Comparison of ENCODE assay signal across 1 cellular context in the genomic region with DNA sequence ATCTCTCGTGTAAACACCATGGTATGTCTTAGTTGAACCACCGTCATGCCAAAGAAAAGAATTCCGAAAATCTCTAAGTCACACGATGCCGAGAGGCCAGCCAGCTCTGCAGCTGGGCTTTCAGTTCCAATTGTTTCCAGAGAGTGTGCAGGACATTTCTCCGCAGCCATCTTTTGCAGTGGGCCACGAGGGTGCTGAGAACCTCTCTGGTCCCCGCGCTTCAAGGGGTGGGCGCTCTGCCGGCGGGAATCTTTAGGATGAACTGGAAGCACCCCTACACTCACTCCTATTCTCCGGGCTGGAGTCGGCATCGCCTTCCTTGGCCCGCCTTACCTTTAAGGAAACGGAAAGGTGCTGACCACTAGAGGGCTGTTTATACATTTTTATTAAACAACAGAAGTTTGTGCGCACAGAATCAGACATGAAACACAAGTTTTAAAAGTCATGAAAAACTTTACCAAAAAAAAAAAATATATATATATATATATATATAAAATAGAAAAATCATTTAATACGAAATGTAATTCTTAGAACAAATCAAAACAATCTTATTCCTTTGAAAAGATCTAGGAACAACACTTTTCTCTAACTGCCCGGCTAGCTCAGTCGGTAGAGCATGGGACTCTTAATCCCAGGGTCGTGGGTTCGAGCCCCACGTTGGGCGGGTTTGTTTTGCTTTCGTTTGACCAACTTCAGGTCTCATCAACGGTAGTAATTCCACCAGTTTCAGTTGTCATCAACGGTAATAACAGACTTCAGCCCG.
TF ChIP-seq lines count a peak whose summit lies in the region.

No MANE protein-coding gene starts in this region.

TF ChIP-seq in K562, 482 proteins besides CTCF, POLR2A, EP300 and RAD21 (continued from another document and continues in another):
- TF ChIP-seq, protein P1, sequence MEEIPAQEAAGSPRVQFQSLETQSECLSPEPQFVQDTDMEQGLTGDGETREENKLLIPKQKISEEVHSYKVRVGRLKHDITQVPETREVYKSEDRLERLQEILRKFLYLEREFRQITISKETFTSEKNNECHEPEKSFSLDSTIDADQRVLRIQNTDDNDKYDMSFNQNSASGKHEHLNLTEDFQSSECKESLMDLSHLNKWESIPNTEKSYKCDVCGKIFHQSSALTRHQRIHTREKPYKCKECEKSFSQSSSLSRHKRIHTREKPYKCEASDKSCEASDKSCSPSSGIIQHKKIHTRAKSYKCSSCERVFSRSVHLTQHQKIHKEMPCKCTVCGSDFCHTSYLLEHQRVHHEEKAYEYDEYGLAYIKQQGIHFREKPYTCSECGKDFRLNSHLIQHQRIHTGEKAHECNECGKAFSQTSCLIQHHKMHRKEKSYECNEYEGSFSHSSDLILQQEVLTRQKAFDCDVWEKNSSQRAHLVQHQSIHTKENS (CRISPR knock-in tag; IDR thresholded peaks at IDR 0.05): no peak
- TF ChIP-seq NFIC (IDR thresholded peaks at IDR 0.05): peak; percentile 77
- TF ChIP-seq KAT2B (IDR thresholded peaks at IDR 0.05; ENCODE audit: low read depth, low read length): no peak
- TF ChIP-seq SNIP1 (IDR thresholded peaks at IDR 0.05; ENCODE audit: low read depth): no peak
- TF ChIP-seq NCOA4 (IDR thresholded peaks at IDR 0.05; ENCODE audit: partially characterized antibody): no peak
- TF ChIP-seq RAD51 (IDR thresholded peaks at IDR 0.05; ENCODE audit: borderline replicate concordance, low read depth): no peak
- TF ChIP-seq, protein P2, sequence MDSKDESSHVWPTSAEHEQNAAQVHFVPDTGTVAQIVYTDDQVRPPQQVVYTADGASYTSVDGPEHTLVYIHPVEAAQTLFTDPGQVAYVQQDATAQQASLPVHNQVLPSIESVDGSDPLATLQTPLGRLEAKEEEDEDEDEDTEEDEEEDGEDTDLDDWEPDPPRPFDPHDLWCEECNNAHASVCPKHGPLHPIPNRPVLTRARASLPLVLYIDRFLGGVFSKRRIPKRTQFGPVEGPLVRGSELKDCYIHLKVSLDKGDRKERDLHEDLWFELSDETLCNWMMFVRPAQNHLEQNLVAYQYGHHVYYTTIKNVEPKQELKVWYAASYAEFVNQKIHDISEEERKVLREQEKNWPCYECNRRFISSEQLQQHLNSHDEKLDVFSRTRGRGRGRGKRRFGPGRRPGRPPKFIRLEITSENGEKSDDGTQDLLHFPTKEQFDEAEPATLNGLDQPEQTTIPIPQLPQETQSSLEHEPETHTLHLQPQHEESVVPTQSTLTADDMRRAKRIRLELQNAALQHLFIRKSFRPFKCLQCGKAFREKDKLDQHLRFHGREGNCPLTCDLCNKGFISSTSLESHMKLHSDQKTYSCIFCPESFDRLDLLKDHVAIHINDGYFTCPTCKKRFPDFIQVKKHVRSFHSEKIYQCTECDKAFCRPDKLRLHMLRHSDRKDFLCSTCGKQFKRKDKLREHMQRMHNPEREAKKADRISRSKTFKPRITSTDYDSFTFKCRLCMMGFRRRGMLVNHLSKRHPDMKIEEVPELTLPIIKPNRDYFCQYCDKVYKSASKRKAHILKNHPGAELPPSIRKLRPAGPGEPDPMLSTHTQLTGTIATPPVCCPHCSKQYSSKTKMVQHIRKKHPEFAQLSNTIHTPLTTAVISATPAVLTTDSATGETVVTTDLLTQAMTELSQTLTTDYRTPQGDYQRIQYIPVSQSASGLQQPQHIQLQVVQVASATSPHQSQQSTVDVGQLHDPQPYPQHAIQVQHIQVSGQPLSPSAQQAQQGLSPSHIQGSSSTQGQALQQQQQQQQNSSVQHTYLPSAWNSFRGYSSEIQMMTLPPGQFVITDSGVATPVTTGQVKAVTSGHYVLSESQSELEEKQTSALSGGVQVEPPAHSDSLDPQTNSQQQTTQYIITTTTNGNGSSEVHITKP (IDR thresholded peaks at IDR 0.05; ENCODE audit: partially characterized antibody): no peak
- no peak for TF ChIP-seq HDAC3 (IDR thresholded peaks at IDR 0.05; ENCODE audit: borderline replicate concordance, partially characterized antibody)
- TF ChIP-seq ZFX (CRISPR knock-in tag; IDR thresholded peaks at IDR 0.05): no peak
- no peak for TF ChIP-seq XRCC4 (IDR thresholded peaks at IDR 0.05; ENCODE audit: extremely low read depth, insufficient read depth, insufficient read length)
- TF ChIP-seq POLR2G (IDR thresholded peaks at IDR 0.05; ENCODE audit: low read depth, low read length): no peak
- no peak for TF ChIP-seq GATAD2B (IDR thresholded peaks at IDR 0.05; ENCODE audit: borderline replicate concordance)
- peak; percentile 55 for TF ChIP-seq POLR3G (IDR thresholded peaks at IDR 0.05; ENCODE audit: extremely low read depth, insufficient read length, insufficient replicate concordance)
- peak; percentile 98 for TF ChIP-seq BRD9 (IDR thresholded peaks at IDR 0.05; ENCODE audit: low read depth, partially characterized antibody)
- TF ChIP-seq, protein P3, sequence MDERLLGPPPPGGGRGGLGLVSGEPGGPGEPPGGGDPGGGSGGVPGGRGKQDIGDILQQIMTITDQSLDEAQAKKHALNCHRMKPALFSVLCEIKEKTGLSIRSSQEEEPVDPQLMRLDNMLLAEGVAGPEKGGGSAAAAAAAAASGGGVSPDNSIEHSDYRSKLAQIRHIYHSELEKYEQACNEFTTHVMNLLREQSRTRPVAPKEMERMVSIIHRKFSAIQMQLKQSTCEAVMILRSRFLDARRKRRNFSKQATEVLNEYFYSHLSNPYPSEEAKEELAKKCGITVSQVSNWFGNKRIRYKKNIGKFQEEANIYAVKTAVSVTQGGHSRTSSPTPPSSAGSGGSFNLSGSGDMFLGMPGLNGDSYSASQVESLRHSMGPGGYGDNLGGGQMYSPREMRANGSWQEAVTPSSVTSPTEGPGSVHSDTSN (CRISPR knock-in tag; IDR thresholded peaks at IDR 0.05; ENCODE audit: low read depth): no peak
- TF ChIP-seq, protein P3 (tag; conservative IDR thresholded peaks at IDR 0.05; ENCODE audit: low read depth): no peak
- no peak for TF ChIP-seq HDAC6 (IDR thresholded peaks at IDR 0.05; ENCODE audit: low read depth, low read length)
- TF ChIP-seq FUS (optimal IDR thresholded peaks at IDR 0.05; ENCODE audit: low read depth, low read length): no peak
- TF ChIP-seq, protein P4, sequence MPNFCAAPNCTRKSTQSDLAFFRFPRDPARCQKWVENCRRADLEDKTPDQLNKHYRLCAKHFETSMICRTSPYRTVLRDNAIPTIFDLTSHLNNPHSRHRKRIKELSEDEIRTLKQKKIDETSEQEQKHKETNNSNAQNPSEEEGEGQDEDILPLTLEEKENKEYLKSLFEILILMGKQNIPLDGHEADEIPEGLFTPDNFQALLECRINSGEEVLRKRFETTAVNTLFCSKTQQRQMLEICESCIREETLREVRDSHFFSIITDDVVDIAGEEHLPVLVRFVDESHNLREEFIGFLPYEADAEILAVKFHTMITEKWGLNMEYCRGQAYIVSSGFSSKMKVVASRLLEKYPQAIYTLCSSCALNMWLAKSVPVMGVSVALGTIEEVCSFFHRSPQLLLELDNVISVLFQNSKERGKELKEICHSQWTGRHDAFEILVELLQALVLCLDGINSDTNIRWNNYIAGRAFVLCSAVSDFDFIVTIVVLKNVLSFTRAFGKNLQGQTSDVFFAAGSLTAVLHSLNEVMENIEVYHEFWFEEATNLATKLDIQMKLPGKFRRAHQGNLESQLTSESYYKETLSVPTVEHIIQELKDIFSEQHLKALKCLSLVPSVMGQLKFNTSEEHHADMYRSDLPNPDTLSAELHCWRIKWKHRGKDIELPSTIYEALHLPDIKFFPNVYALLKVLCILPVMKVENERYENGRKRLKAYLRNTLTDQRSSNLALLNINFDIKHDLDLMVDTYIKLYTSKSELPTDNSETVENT (CRISPR knock-in tag; IDR thresholded peaks at IDR 0.05): no peak
- TF ChIP-seq ZNF354B (CRISPR knock-in tag; IDR thresholded peaks at IDR 0.05): no peak
- TF ChIP-seq SP1 (CRISPR knock-in tag; IDR thresholded peaks at IDR 0.05): peak; percentile 51; the same call in 1 of the 2 replicates
- no peak for TF ChIP-seq HIVEP1 (CRISPR knock-in tag; IDR thresholded peaks at IDR 0.05)
- TF ChIP-seq ETS2 (tag; IDR thresholded peaks at IDR 0.05; ENCODE audit: borderline replicate concordance, poor library complexity, severe bottlenecking): no peak
- TF ChIP-seq, protein P5, sequence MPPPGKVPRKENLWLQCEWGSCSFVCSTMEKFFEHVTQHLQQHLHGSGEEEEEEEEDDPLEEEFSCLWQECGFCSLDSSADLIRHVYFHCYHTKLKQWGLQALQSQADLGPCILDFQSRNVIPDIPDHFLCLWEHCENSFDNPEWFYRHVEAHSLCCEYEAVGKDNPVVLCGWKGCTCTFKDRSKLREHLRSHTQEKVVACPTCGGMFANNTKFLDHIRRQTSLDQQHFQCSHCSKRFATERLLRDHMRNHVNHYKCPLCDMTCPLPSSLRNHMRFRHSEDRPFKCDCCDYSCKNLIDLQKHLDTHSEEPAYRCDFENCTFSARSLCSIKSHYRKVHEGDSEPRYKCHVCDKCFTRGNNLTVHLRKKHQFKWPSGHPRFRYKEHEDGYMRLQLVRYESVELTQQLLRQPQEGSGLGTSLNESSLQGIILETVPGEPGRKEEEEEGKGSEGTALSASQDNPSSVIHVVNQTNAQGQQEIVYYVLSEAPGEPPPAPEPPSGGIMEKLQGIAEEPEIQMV (tag; conservative IDR thresholded peaks at IDR 0.05; ENCODE audit: low read depth): no peak
- TF ChIP-seq, protein P6, sequence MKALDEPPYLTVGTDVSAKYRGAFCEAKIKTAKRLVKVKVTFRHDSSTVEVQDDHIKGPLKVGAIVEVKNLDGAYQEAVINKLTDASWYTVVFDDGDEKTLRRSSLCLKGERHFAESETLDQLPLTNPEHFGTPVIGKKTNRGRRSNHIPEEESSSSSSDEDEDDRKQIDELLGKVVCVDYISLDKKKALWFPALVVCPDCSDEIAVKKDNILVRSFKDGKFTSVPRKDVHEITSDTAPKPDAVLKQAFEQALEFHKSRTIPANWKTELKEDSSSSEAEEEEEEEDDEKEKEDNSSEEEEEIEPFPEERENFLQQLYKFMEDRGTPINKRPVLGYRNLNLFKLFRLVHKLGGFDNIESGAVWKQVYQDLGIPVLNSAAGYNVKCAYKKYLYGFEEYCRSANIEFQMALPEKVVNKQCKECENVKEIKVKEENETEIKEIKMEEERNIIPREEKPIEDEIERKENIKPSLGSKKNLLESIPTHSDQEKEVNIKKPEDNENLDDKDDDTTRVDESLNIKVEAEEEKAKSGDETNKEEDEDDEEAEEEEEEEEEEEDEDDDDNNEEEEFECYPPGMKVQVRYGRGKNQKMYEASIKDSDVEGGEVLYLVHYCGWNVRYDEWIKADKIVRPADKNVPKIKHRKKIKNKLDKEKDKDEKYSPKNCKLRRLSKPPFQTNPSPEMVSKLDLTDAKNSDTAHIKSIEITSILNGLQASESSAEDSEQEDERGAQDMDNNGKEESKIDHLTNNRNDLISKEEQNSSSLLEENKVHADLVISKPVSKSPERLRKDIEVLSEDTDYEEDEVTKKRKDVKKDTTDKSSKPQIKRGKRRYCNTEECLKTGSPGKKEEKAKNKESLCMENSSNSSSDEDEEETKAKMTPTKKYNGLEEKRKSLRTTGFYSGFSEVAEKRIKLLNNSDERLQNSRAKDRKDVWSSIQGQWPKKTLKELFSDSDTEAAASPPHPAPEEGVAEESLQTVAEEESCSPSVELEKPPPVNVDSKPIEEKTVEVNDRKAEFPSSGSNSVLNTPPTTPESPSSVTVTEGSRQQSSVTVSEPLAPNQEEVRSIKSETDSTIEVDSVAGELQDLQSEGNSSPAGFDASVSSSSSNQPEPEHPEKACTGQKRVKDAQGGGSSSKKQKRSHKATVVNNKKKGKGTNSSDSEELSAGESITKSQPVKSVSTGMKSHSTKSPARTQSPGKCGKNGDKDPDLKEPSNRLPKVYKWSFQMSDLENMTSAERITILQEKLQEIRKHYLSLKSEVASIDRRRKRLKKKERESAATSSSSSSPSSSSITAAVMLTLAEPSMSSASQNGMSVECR (CRISPR knock-in tag; IDR thresholded peaks at IDR 0.05): no peak
- TF ChIP-seq, protein P7, sequence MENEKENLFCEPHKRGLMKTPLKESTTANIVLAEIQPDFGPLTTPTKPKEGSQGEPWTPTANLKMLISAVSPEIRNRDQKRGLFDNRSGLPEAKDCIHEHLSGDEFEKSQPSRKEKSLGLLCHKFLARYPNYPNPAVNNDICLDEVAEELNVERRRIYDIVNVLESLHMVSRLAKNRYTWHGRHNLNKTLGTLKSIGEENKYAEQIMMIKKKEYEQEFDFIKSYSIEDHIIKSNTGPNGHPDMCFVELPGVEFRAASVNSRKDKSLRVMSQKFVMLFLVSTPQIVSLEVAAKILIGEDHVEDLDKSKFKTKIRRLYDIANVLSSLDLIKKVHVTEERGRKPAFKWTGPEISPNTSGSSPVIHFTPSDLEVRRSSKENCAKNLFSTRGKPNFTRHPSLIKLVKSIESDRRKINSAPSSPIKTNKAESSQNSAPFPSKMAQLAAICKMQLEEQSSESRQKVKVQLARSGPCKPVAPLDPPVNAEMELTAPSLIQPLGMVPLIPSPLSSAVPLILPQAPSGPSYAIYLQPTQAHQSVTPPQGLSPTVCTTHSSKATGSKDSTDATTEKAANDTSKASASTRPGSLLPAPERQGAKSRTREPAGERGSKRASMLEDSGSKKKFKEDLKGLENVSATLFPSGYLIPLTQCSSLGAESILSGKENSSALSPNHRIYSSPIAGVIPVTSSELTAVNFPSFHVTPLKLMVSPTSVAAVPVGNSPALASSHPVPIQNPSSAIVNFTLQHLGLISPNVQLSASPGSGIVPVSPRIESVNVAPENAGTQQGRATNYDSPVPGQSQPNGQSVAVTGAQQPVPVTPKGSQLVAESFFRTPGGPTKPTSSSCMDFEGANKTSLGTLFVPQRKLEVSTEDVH (IDR thresholded peaks at IDR 0.05; ENCODE audit: low read depth, partially characterized antibody): no peak
- TF ChIP-seq, protein P8, sequence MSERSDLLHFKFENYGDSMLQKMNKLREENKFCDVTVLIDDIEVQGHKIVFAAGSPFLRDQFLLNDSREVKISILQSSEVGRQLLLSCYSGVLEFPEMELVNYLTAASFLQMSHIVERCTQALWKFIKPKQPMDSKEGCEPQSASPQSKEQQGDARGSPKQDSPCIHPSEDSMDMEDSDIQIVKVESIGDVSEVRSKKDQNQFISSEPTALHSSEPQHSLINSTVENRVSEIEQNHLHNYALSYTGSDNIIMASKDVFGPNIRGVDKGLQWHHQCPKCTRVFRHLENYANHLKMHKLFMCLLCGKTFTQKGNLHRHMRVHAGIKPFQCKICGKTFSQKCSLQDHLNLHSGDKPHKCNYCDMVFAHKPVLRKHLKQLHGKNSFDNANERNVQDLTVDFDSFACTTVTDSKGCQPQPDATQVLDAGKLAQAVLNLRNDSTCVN (CRISPR knock-in tag; IDR thresholded peaks at IDR 0.05): no peak
- TF ChIP-seq FOXK2 (conservative IDR thresholded peaks at IDR 0.05 in 1 of 2, IDR thresholded peaks at IDR 0.05 in 1 of 2; ENCODE audit: low read depth in 2 of 2): 0 out of 4 replicates have a peak, but pooled peaks of 1 of the 2 experiments have one; percentile 28
- TF ChIP-seq ZKSCAN8 (CRISPR knock-in tag; IDR thresholded peaks at IDR 0.05): no peak
- TF ChIP-seq HDAC2 (IDR thresholded peaks at IDR 0.05): no peak
- no peak for TF ChIP-seq RBM39 (optimal IDR thresholded peaks at IDR 0.05; ENCODE audit: low read depth, low read length)
- TF ChIP-seq EWSR1 (IDR thresholded peaks at IDR 0.05; ENCODE audit: borderline replicate concordance, low read depth, partially characterized antibody): no peak
- no peak for TF ChIP-seq SMAD1 (IDR thresholded peaks at IDR 0.05; ENCODE audit: low read depth, low read length, partially characterized antibody)
- no peak for TF ChIP-seq EGR1 (conservative IDR thresholded peaks at IDR 0.05)
- TF ChIP-seq CHD4 (IDR thresholded peaks at IDR 0.05; ENCODE audit: insufficient read depth, insufficient replicate concordance, low read depth, low read length, poor library complexity, severe bottlenecking): no peak
- no peak for TF ChIP-seq ZNF76 (CRISPR knock-in tag; IDR thresholded peaks at IDR 0.05; ENCODE audit: borderline replicate concordance)
